1 cellular context compared by ENCODE assay signal in genomic region chr15:89863918-89864317, GRCh38.
TF ChIP-seq lines count a peak whose summit lies in the region.

No MANE protein-coding gene starts in this region.

TF ChIP-seq in K562, 482 proteins besides CTCF, POLR2A, EP300 and RAD21:
- TF ChIP-seq BMI1 (IDR thresholded peaks at IDR 0.05; ENCODE audit: low read length) (no peak), MCM3 (IDR thresholded peaks at IDR 0.05) (no peak), ZNF316 (IDR thresholded peaks at IDR 0.05) (peak; percentile 69; the same call in 1 of the 2 replicates), ZNF124 (CRISPR knock-in tag; IDR thresholded peaks at IDR 0.05) (no peak), C11orf30 (IDR thresholded peaks at IDR 0.05; ENCODE audit: low read depth) (0 out of 2 replicates have a peak, but pooled peaks have one; percentile 24), TSHZ1 (CRISPR knock-in tag; IDR thresholded peaks at IDR 0.05) (no peak), MAFF (IDR thresholded peaks at IDR 0.05; ENCODE audit: low read length) (0 out of 2 replicates have a peak, but pooled peaks have one; percentile 7), CHD4 (IDR thresholded peaks at IDR 0.05; ENCODE audit: insufficient read depth, insufficient replicate concordance, low read depth, low read length, poor library complexity, severe bottlenecking) (no peak), MAFG (tag; conservative IDR thresholded peaks at IDR 0.05) (0 out of 2 replicates have a peak, but pooled peaks have one; percentile 51), MTF1 (CRISPR knock-in tag; IDR thresholded peaks at IDR 0.05; ENCODE audit: borderline replicate concordance) (no peak), GABPB2 (CRISPR knock-in tag; conservative IDR thresholded peaks at IDR 0.05) (no peak), CTCFL (IDR thresholded peaks at IDR 0.05; ENCODE audit: borderline replicate concordance, insufficient read depth, low read depth, low read length, poor library complexity, severe bottlenecking) (no peak)
